8 cellular contexts compared by ENCODE assay signal in genomic region chr21:17512245-17513213, GRCh38. TPM values are rescaled to one million over a fixed set of nuclear protein-coding genes. Genes with fewer than 3 reads are reported as not detected.
A peak's percentile ranks its signal among the peaks of the same experiment; 100 is the strongest.
DNase-seq lines count a peak whose midpoint lies in the region; ATAC-seq and TF ChIP-seq lines count a peak whose summit lies in the region.

Gene CXADR, plus strand, starts transcription at chr21:17513043. Its CDS starts 87 bp downstream, at chr21:17513130.

- H3K9ac ChIP-seq in iPS-20b (ENCODE audit: low read depth, low read length) (peak within 1 kb of the TSS; percentile 98), smooth muscle cell (ENCODE audit: low read depth) (peak within 1 kb of the TSS; percentile 82)

- H3K4me3 ChIP-seq in body of pancreas (peak within 1 kb of the TSS; percentile 24 to 50), iPS-20b (ENCODE audit: low read length) (peak within 1 kb of the TSS; percentile 99), smooth muscle cell (peak within 1 kb of the TSS; percentile 96)

- peak; percentile 91 to 95 (median 95) for TF ChIP-seq POLR2A in body of pancreas (IDR thresholded peaks at IDR 0.05)

- H3K4me2 ChIP-seq in smooth muscle cell: peak within 1 kb of the TSS; percentile 99

- peaks cover 14% of the 10 kb centered on the region for H3F3A ChIP-seq in smooth muscle cell (ENCODE audit: low read depth)

- DNase-seq in GM03348 (ENCODE audit: low spot score) (peak; percentile 60), NCI-H128 (lab: John Stamatoyannopoulos, UW; ENCODE audit: unreplicated experiment) (peak; percentile 88), T-helper 9 cell (peak; percentile 71), body of pancreas (peak; percentile 93 to 95 (median 93)), smooth muscle cell (lab: John Stamatoyannopoulos, UW; ENCODE audit: unreplicated experiment) (no peak), MV-4-11 (lab: John Stamatoyannopoulos, UW) (no peak)

- ATAC-seq in HG02571 (IDR thresholded peaks at IDR 0.05; ENCODE audit: unreplicated experiment): peak; percentile 82
- peak; percentile 93 for ATAC-seq in body of pancreas

- H3K27ac ChIP-seq in body of pancreas: peak within 1 kb of the TSS; percentile 92 to 97 (median 94)
- H3K27ac ChIP-seq in iPS-20b (ENCODE audit: low read length): peak within 1 kb of the TSS; percentile 97
- H3K27ac ChIP-seq in smooth muscle cell (ENCODE audit: low read depth): peak within 1 kb of the TSS; percentile 70

- 0% methylated on average over 6 to 66 of the region's 83 CpGs for WGBS in body of pancreas, 2 donors
- WGBS in smooth muscle cell (ENCODE audit: low lambda C conversion rate): 2% methylated on average over 67 of the region's 83 CpGs

- no peaks in the 10 kb centered on the region for H3K36me3 ChIP-seq in body of pancreas (replicated peaks in 1 of 2; ENCODE audit: insufficient read depth in 1 of 2, low read depth in 2 of 2)
- H3K36me3 ChIP-seq in iPS-20b (ENCODE audit: insufficient read depth, low read depth, low read length): peaks cover 15% of the 10 kb centered on the region; the same call in 1 of the 2 replicates
- no peaks in the 10 kb centered on the region for H3K36me3 ChIP-seq in smooth muscle cell (ENCODE audit: low read depth)

- peak within 1 kb of the TSS; percentile 94 for H2AFZ ChIP-seq in smooth muscle cell (ENCODE audit: low read depth)

- peaks cover 37% of the 10 kb centered on the region for H3K4me1 ChIP-seq in body of pancreas
- peaks cover 15% of the 10 kb centered on the region; the same call in 1 of the 2 replicates for H3K4me1 ChIP-seq in iPS-20b (ENCODE audit: insufficient read depth, low read length)
- peaks cover 24% of the 10 kb centered on the region for H3K4me1 ChIP-seq in smooth muscle cell (ENCODE audit: low read depth)

- intact Hi-C loops in body of pancreas (cut with DNase I): no loop called here

- peak; percentile 51 to 72 (median 62) for TF ChIP-seq CTCF in body of pancreas (IDR thresholded peaks at IDR 0.05)
- TF ChIP-seq CTCF in smooth muscle cell (IDR thresholded peaks at IDR 0.05; ENCODE audit: borderline replicate concordance, insufficient read depth, poor library complexity, severe bottlenecking): peak; percentile 50

- H3K9me3 ChIP-seq in body of pancreas (no peaks in the 10 kb centered on the region), iPS-20b (ENCODE audit: insufficient read depth, low read depth, low read length) (no peaks in the 10 kb centered on the region), smooth muscle cell (replicated peaks; ENCODE audit: low read depth) (no peaks in the 10 kb centered on the region)

- H3K79me2 ChIP-seq in smooth muscle cell (ENCODE audit: low read depth): peaks cover 19% of the 10 kb centered on the region

- no peaks in the 10 kb centered on the region for H3K27me3 ChIP-seq in body of pancreas
- H3K27me3 ChIP-seq in iPS-20b (ENCODE audit: insufficient read depth, low read length): no peaks in the 10 kb centered on the region
- H3K27me3 ChIP-seq in smooth muscle cell (ENCODE audit: low read depth): no peaks in the 10 kb centered on the region

- H4K20me1 ChIP-seq in smooth muscle cell (ENCODE audit: low read depth): peaks cover 17% of the 10 kb centered on the region

RNA-seq across cellular contexts. Expression of gene CXADR, which starts in this region (rescaled TPM):
- total RNA-seq in body of pancreas: 10 to 100 TPM; 28.8 to 41.9 TPM
- total RNA-seq in smooth muscle cell: 42.0 and 55.2 TPM in 2 replicates
- 19.5 and 26.2 TPM in 2 replicates for polyA plus RNA-seq in smooth muscle cell

Comparison
In these comparisons a context has a peak if more than half of its experiments do, and no peak if none do; other contexts are left out.
1. DNase-seq: peak in GM03348 (single experiment), NCI-H128 (single experiment), T-helper 9 cell (single experiment) and body of pancreas (4 of 4); none in smooth muscle cell (single experiment) and MV-4-11 (single experiment).
2. H3K4me3 ChIP-seq: peak in every context shown above with its lines; median percentile 99 in iPS-20b; 96 in smooth muscle cell; 37 in body of pancreas.
3. Peak in every context shown above with its lines, with median percentiles within 50 percentile points of each other: H3K27ac ChIP-seq.